Comparison of ENCODE assay signal across 32 cellular contexts in genomic region chr3:12603969-12604368, GRCh38. TPM values are rescaled to one million over a fixed set of nuclear protein-coding genes. Genes with fewer than 3 reads are reported as not detected.
"Had no signal": no experiment of that assay in that cellular context is flagged by ENCODE, and none has a peak within 500 bp of the region (broad histone marks: within the 10 kb centered on the region; RNA-seq: fewer than 3 reads in every experiment).

No MANE protein-coding gene starts in this region.

- ATAC-seq: effector memory CD8-positive, alpha-beta T cell; gastroesophageal sphincter; left colon; mucosa of descending colon; natural killer cell treated with Interleukin-12 subunit alpha and Interleukin-12 subunit beta and Interleukin-15 and Interleukin-18, amount 100 ng/mL, for 72 hours; right cardiac atrium; T-cell had no signal

- H3K27me3 Mint-ChIP-seq: effector memory CD8-positive, alpha-beta T cell; natural killer cell treated with Interleukin-12 subunit alpha and Interleukin-12 subunit beta and Interleukin-15 and Interleukin-18, amount 100 ng/mL, for 72 hours; T-cell had no signal

- H3K4me3 Mint-ChIP-seq: effector memory CD8-positive, alpha-beta T cell; immature natural killer cell; natural killer cell treated with Interleukin-12 subunit alpha and Interleukin-12 subunit beta and Interleukin-15 and Interleukin-18, amount 100 ng/mL, for 72 hours; T-cell had no signal

- H3K9me3 Mint-ChIP-seq: effector memory CD8-positive, alpha-beta T cell; immature natural killer cell; natural killer cell treated with Interleukin-12 subunit alpha and Interleukin-12 subunit beta and Interleukin-15 and Interleukin-18, amount 100 ng/mL, for 72 hours; T-cell had no signal

- H3K4me1 ChIP-seq: spleen, transverse colon had no signal

- H3K9me3 ChIP-seq: gastroesophageal sphincter, mucosa of descending colon, spleen, transverse colon had no signal

- DNase-seq: activated CD4-positive, alpha-beta T cell treated with anti-CD3 and anti-CD28 coated beads for 4 hours; activated CD4-positive, alpha-beta T cell treated with anti-CD3 and anti-CD28 coated beads, Interleukin-2, amount 50 U/mL, for 4 hours; activated gamma-delta T cell; activated naive CD4-positive, alpha-beta T cell treated with anti-CD3 and anti-CD28 coated beads, Interleukin-2, amount 50 U/mL, for 16 hours; amniotic stem cell; brain microvascular endothelial cell; cortex of kidney; effector memory CD8-positive, alpha-beta T cell; hippocampal formation; immature natural killer cell; kidney; left colon; mucosa of descending colon; posterior cingulate gyrus; right cardiac atrium; spleen; stimulated activated CD4-positive, alpha-beta T cell treated with anti-CD3 and anti-CD28 coated beads, Interleukin-2, amount 100 ng/mL, for 48 hours; stimulated activated naive CD4-positive, alpha-beta T cell treated with Interleukin-2 at 50 U/mL for 16 hours; T-cell; transverse colon had no signal

- H3K4me3 ChIP-seq: gastroesophageal sphincter, lung, mucosa of descending colon, spleen, transverse colon had no signal

- H3K27ac Mint-ChIP-seq: natural killer cell treated with Interleukin-12 subunit alpha and Interleukin-12 subunit beta and Interleukin-15 and Interleukin-18, amount 100 ng/mL, for 72 hours had no signal

- H3K27me3 ChIP-seq: brain microvascular endothelial cell, gastroesophageal sphincter, spleen, transverse colon had no signal

- H3K27ac ChIP-seq: brain microvascular endothelial cell, gastroesophageal sphincter, spleen, transverse colon, VCaP had no signal

RNA-seq across cellular contexts. Expression of gene MKRN2OS, which starts 58.7 kb away (rescaled TPM):
- total RNA-seq: chondrocyte; endothelial cell of umbilical vein; fibroblast of lung; fibroblast of villous mesenchyme; mesenteric fat pad; myocyte; natural killer cell treated with Interleukin-12 subunit alpha and Interleukin-12 subunit beta and Interleukin-15 and Interleukin-18, amount 100 ng/mL, for 72 hours; osteoblast; right cardiac atrium; spleen; T-cell; temporal lobe had no signal
- polyA plus RNA-seq: endothelial cell of umbilical vein, fibroblast of lung, immature natural killer cell, spleen had no signal
